Comparison of ENCODE assay signal across 20 cellular contexts in genomic region chr1:40866408-40866788, GRCh38. TPM values are rescaled to one million over a fixed set of nuclear protein-coding genes. Genes with fewer than 3 reads are reported as not detected.
DNase-seq lines count a peak whose midpoint lies in the region; ATAC-seq, FAIRE-seq and TF ChIP-seq lines count a peak whose summit lies in the region.
"Had no signal": no experiment of that assay in that cellular context is flagged by ENCODE, and none has a peak within 500 bp of the region (broad histone marks: within the 10 kb centered on the region; RNA-seq: fewer than 3 reads in every experiment).

No MANE protein-coding gene starts in this region.

- H3K4me1 ChIP-seq in mesendoderm (ENCODE audit: control insufficient read depth, low read depth, low read length), result peaks cover 2% of the 10 kb centered on the region

- no peak overlapping the region for H3K18ac ChIP-seq in mesendoderm (ENCODE audit: low read length)

- no peaks in the 10 kb centered on the region for H3K27me3 ChIP-seq in mesendoderm (ENCODE audit: insufficient read depth, low read length, poor library complexity)
- no peaks in the 10 kb centered on the region for H3K27me3 ChIP-seq in MG63
- H3K27me3 ChIP-seq: thyroid gland had no signal

- WGBS in mesendoderm (ENCODE audit: extremely low coverage, insufficient coverage, low lambda C conversion rate), result no CpG with 5 or more reads among the region's 5 CpGs

- no peak overlapping the region for H3K56ac ChIP-seq in mesendoderm (ENCODE audit: low read length)

- H4K5ac ChIP-seq in mesendoderm (ENCODE audit: low read length), result no peak overlapping the region

- no peaks in the 10 kb centered on the region for H3K79me2 ChIP-seq in mesendoderm (ENCODE audit: control insufficient read depth, insufficient read depth, low read length)

- no peak overlapping the region for H3K4ac ChIP-seq in mesendoderm (ENCODE audit: low read depth, low read length)

- peak; percentile 13 for FAIRE-seq in TTC549 (lab: Jason Lieb, UNC)
- FAIRE-seq: GM19239, kidney had no signal

- peaks cover 10% of the 10 kb centered on the region for H3K9me3 Mint-ChIP-seq in T-helper 2 cell treated with Interferon-gamma antibody and Interleukin-4, amounts not matched to agents 5 μg/mL and 100 μg/mL, for 36 hours
- H3K9me3 Mint-ChIP-seq: neural crest cell; stimulated activated effector memory CD8-positive, alpha-beta T cell treated with anti-CD3 and anti-CD28 coated beads, Interleukin-12 subunit alpha, Interleukin-12 subunit beta, amount 100 ng/mL, for 72 hours had no signal

- peaks cover 29% of the 10 kb centered on the region for H3K4me1 Mint-ChIP-seq in T-helper 2 cell treated with Interferon-gamma antibody and Interleukin-4, amounts not matched to agents 5 μg/mL and 100 μg/mL, for 36 hours (ENCODE audit: low read depth)

- no peak overlapping the region for H3K27ac Mint-ChIP-seq in T-helper 2 cell treated with Interferon-gamma antibody and Interleukin-4, amounts not matched to agents 5 μg/mL and 100 μg/mL, for 36 hours
- H3K27ac Mint-ChIP-seq: stimulated activated effector memory CD8-positive, alpha-beta T cell treated with anti-CD3 and anti-CD28 coated beads, Interleukin-12 subunit alpha, Interleukin-12 subunit beta, amount 100 ng/mL, for 72 hours had no signal

- H3K9ac ChIP-seq in mesendoderm (ENCODE audit: low read length), result no peak overlapping the region

- no peaks in the 10 kb centered on the region for H3K27me3 Mint-ChIP-seq in T-helper 2 cell treated with Interferon-gamma antibody and Interleukin-4, amounts not matched to agents 5 μg/mL and 100 μg/mL, for 36 hours (ENCODE audit: low read depth)

- H2BK5ac ChIP-seq in mesendoderm (ENCODE audit: low read length), result no peak overlapping the region

- H3K4me3 ChIP-seq in mesendoderm (ENCODE audit: low read length), result no peak overlapping the region
- H3K4me3 ChIP-seq in MG63, result no peak overlapping the region
- H3K4me3 ChIP-seq: thyroid gland had no signal

- H3K4me3 Mint-ChIP-seq in T-helper 2 cell treated with Interferon-gamma antibody and Interleukin-4, amounts not matched to agents 5 μg/mL and 100 μg/mL, for 36 hours, result no peak overlapping the region
- H3K4me3 Mint-ChIP-seq: neural crest cell; stimulated activated effector memory CD8-positive, alpha-beta T cell treated with anti-CD3 and anti-CD28 coated beads, Interleukin-12 subunit alpha, Interleukin-12 subunit beta, amount 100 ng/mL, for 72 hours had no signal

- no peaks in the 10 kb centered on the region for H3K36me3 ChIP-seq in mesendoderm (ENCODE audit: control insufficient read depth, insufficient read depth, low read length)
- no peaks in the 10 kb centered on the region for H3K36me3 ChIP-seq in MG63
- H3K36me3 ChIP-seq: thyroid gland had no signal

- TF ChIP-seq CTCF in GM13977 (IDR thresholded peaks at IDR 0.05; ENCODE audit: extremely low read depth, insufficient read depth, missing control alignments), result no peak

- no peak overlapping the region for H4K8ac ChIP-seq in mesendoderm (ENCODE audit: low read depth, low read length)

- no peak overlapping the region for H3K27ac ChIP-seq in mesendoderm (ENCODE audit: low read depth, low read length)
- H3K27ac ChIP-seq: thyroid gland had no signal

- no peak for ATAC-seq in GM19452 (IDR thresholded peaks at IDR 0.05; ENCODE audit: unreplicated experiment)
- ATAC-seq: stimulated activated effector memory CD8-positive, alpha-beta T cell treated with anti-CD3 and anti-CD28 coated beads, Interleukin-12 subunit alpha, Interleukin-12 subunit beta, amount 100 ng/mL, for 72 hours had no signal

- no peaks in the 10 kb centered on the region for H3K9me3 ChIP-seq in MG63
- H3K9me3 ChIP-seq: thyroid gland had no signal

- no peak overlapping the region for H2BK120ac ChIP-seq in mesendoderm (ENCODE audit: low read depth, low read length)

- peak; percentile 81 for DNase-seq in A172 (ENCODE audit: low spot score)
- peak; percentile 93 for DNase-seq in ELR (ENCODE audit: low read depth)
- peak; percentile 76 for DNase-seq in mesendoderm
- no peak for DNase-seq in MG63
- no peak for DNase-seq in T-helper 2 cell treated with Interferon-gamma antibody and Interleukin-4, amounts not matched to agents 5 μg/mL and 100 μg/mL, for 36 hours (ENCODE audit: low spot score)
- no peak for DNase-seq in GM13977 (ENCODE audit: low spot score)
- DNase-seq: activated CD4-positive, alpha-beta T cell treated with anti-CD3 and anti-CD28 coated beads for 1 hour; activated effector memory CD4-positive, alpha-beta T cell treated with Interleukin-2 at 50 U/mL for 16 hours; amniotic stem cell; effector CD4-positive, alpha-beta T cell; kidney; NCI-H1105 treated with DMSO at 0.1 percent for 48 hours; NCI-H526 treated with DMSO at 0.1 percent for 48 hours; stimulated activated CD4-positive, alpha-beta T cell treated with anti-CD3 and anti-CD28 coated beads, Interleukin-15, amount 100 ng/mL, for 24 hours; thyroid gland had no signal

- in situ Hi-C loops in GM13977 (cut with MboI; ENCODE audit: low pct_unique_long_range_greater_than_20kb, low sequenced_read_pairs, unreplicated experiment), result no loop called here

- no peak overlapping the region for H3K23ac ChIP-seq in mesendoderm (ENCODE audit: low read length)

- no peak overlapping the region for H3K4me2 ChIP-seq in mesendoderm (ENCODE audit: low read length)

- peaks cover 3% of the 10 kb centered on the region for H3K36me3 Mint-ChIP-seq in T-helper 2 cell treated with Interferon-gamma antibody and Interleukin-4, amounts not matched to agents 5 μg/mL and 100 μg/mL, for 36 hours (ENCODE audit: low read depth)
- H3K36me3 Mint-ChIP-seq: stimulated activated effector memory CD8-positive, alpha-beta T cell treated with anti-CD3 and anti-CD28 coated beads, Interleukin-12 subunit alpha, Interleukin-12 subunit beta, amount 100 ng/mL, for 72 hours had no signal

- H2AK5ac ChIP-seq in mesendoderm (ENCODE audit: low read length), result no peak overlapping the region

- no peaks in the 10 kb centered on the region for H3K79me1 ChIP-seq in mesendoderm (ENCODE audit: low read length)

- H2BK15ac ChIP-seq in mesendoderm (replicated peaks; ENCODE audit: low read depth), result no peak overlapping the region

RNA-seq across cellular contexts. Expression of gene CITED4, which starts 4.2 kb away (rescaled TPM):
- total RNA-seq in A172 (2014; rRNA removed; shearing (Covaris generic)), result 4.1 and 5.3 TPM in 2 replicates
- polyA plus RNA-seq in mesendoderm (2013, experiment 1 of 2), result 12.3 TPM
- 12.8 TPM for polyA plus RNA-seq in mesendoderm (2013, experiment 2 of 2)
- 29.5 and 45.3 TPM in 2 replicates for total RNA-seq in MG63 (2014; rRNA removed; shearing (Covaris generic); ENCODE audit: low replicate concordance)

Comparison
In these comparisons a context has a peak if more than half of its experiments do, and no peak if none do; other contexts are left out.
1. DNase-seq: peak in A172 (single experiment), ELR (single experiment) and mesendoderm (single experiment); none in MG63 (single experiment), T-helper 2 cell treated with Interferon-gamma antibody and Interleukin-4, amounts not matched to agents 5 μg/mL and 100 μg/mL, for 36 hours (single experiment) and GM13977 (single experiment).